18 cellular contexts compared by ENCODE assay signal in genomic region chr15:56150204-56150603, GRCh38.
"Had no signal": no experiment of that assay in that cellular context is flagged by ENCODE, and none has a peak within 500 bp of the region (broad histone marks: within the 10 kb centered on the region; RNA-seq: fewer than 3 reads in every experiment).

No MANE protein-coding gene starts in this region.

- DNase-seq: KBM-7, MV-4-11, NCI-H1048, NCI-H1105, NCI-H1417, NCI-H1436 treated with DMSO at 0.1 percent for 48 hours, NCI-H1694, NCI-H1930, NCI-H2081, NCI-H2227 treated with DMSO at 0.1 percent for 48 hours, NCI-H69, NCI-H774, RPMI8226, SHP77, SK-N-SH, SW 1271, T-cell had no signal

- H3K27me3 Mint-ChIP-seq: T-cell had no signal

- H3K9ac ChIP-seq: SK-N-SH had no signal

- H3K9me3 ChIP-seq: SK-N-SH had no signal

- H3K4me3 Mint-ChIP-seq: T-cell had no signal

- FAIRE-seq: RCC 7860 had no signal

- H3K9me2 ChIP-seq: SK-N-SH had no signal

- ATAC-seq: T-cell had no signal

- H3K4me2 ChIP-seq: SK-N-SH had no signal
